ENCODE assay signal across 5 cellular contexts in the genomic region with DNA sequence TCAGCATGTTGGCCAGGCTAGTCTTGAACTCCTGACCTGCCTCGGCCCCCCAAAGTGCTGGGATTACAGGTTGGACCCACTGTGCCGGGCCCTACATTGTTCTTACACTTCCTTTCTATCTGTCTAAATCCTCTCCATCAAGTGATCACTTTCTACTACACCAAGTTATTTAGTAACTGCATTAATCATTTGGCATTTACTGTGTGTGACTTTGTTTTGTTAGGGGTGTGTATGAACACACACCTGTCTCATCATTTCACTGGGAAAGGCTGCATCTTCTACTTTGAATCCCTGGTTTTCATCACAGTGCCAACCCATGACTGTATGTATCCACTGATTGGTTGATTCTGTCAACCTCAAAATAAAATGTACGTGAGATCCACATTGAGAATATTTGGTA.
"Had no signal": no experiment of that assay in that cellular context is flagged by ENCODE, and none has a peak within 500 bp of the region (broad histone marks: within the 10 kb centered on the region; RNA-seq: fewer than 3 reads in every experiment).

No MANE protein-coding gene starts in this region.

- H3K36me3 Mint-ChIP-seq: IgD-negative memory B cell had no signal

- H3K27ac Mint-ChIP-seq: IgD-negative memory B cell had no signal

- DNase-seq: IMR-90, KBM-7, KG1 had no signal

- H3K4me3 Mint-ChIP-seq: IgD-negative memory B cell had no signal

- H3K4me3 ChIP-seq: K562 had no signal

- H3K27me3 Mint-ChIP-seq: IgD-negative memory B cell had no signal
